8 cellular contexts compared by ENCODE assay signal in the genomic region with DNA sequence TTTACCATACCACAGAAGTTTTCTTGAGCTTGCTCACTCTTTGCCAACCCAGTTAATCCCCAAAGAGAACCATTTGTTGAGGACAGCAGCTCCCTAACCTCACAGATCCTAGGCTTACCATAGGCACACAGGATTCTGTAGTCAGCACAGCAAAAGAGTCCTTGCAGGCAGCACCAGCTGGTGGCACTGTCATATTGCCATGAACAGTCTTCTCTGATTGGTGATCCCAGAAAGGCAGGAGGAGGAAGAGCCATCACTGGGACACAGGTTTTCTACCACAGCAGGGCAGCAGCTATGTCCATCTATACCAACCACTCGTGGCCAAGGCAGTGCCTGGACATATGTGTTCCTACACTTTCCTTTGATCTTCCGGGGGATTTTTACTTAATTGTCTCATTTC.
A peak's percentile ranks its signal among the peaks of the same experiment; 100 is the strongest.
DNase-seq lines count a peak whose midpoint lies in the region; TF ChIP-seq lines count a peak whose summit lies in the region.

No MANE protein-coding gene starts in this region.

- 67 to 88% (median 76%) methylated on average over 2 of the region's 2 CpGs for WGBS in adrenal gland, 4 donors
- 87 to 89% methylated on average over 2 of the region's 2 CpGs for WGBS in thyroid gland, 2 donors

- no peak overlapping the region for H3K27ac ChIP-seq in adrenal gland
- no peak overlapping the region for H3K27ac ChIP-seq in thyroid gland

- H3K4me3 ChIP-seq in adrenal gland (no peak overlapping the region), thyroid gland (replicated peaks in 1 of 3) (no peak overlapping the region)

- no peaks in the 10 kb centered on the region for H3K27me3 ChIP-seq in adrenal gland
- H3K27me3 ChIP-seq in thyroid gland, result no peaks in the 10 kb centered on the region

- DNase-seq in D341Med (ENCODE audit: low spot score) (peak; percentile 65), MV-4-11 (lab: John Stamatoyannopoulos, UW) (peak; percentile 35), adrenal gland (peak in 4 of 7 donors; percentile 20 to 69 (median 26)), iPS DF 19.7 (ENCODE audit: low read depth, low spot score) (peak; percentile 17), thyroid gland (peak; percentile 23 to 34), NCI-H128 (lab: John Stamatoyannopoulos, UW; ENCODE audit: unreplicated experiment) (no peak), mesenteric fat pad (ENCODE audit: low spot score) (no peak)
- no peak for DNase-seq in effector CD8-positive, alpha-beta T cell (lab: John Stamatoyannopoulos, UW)

- TF ChIP-seq POLR2A in adrenal gland (IDR thresholded peaks at IDR 0.05) (no peak), thyroid gland (IDR thresholded peaks at IDR 0.05) (no peak)

- intact Hi-C loops in adrenal gland (cut with DNase I), result no loop called here
- intact Hi-C loops in thyroid gland (cut with DNase I), result no loop called here

- H3K4me1 ChIP-seq in adrenal gland (replicated peaks in 1 of 2), result no peaks in the 10 kb centered on the region
- H3K4me1 ChIP-seq in thyroid gland, result peaks cover 8 to 18% of the 10 kb centered on the region in 2 donors

- H3K9me3 ChIP-seq in adrenal gland (replicated peaks in 1 of 3), result no peaks in the 10 kb centered on the region
- H3K9me3 ChIP-seq in thyroid gland, result no peaks in the 10 kb centered on the region

- TF ChIP-seq CTCF in adrenal gland (IDR thresholded peaks at IDR 0.05) (peak in 3 of 6 experiments; percentile 9 to 35 (median 32)), thyroid gland (IDR thresholded peaks at IDR 0.05) (peak in 4 of 6 experiments; percentile 22 to 42 (median 32))

- H3K36me3 ChIP-seq in adrenal gland (replicated peaks in 1 of 2) (no peaks in the 10 kb centered on the region), thyroid gland (no peaks in the 10 kb centered on the region)

Comparison
In these comparisons a context has a peak if more than half of its experiments do, and no peak if none do; other contexts are left out.
1. DNase-seq: peak in D341Med (single experiment), MV-4-11 (single experiment), adrenal gland (4 of 7), iPS DF 19.7 (single experiment) and thyroid gland (2 of 2); none in effector CD8-positive, alpha-beta T cell (single experiment), NCI-H128 (single experiment) and mesenteric fat pad (single experiment).